In genomic region chr2:165016772-165017411, GRCh38 we compare ENCODE assay signal across 8 cellular contexts.
DNase-seq lines count a peak whose midpoint lies in the region; ATAC-seq and TF ChIP-seq lines count a peak whose summit lies in the region.

No MANE protein-coding gene starts in this region.

- no peaks in the 10 kb centered on the region for H3K9me3 ChIP-seq in left lung

- in situ Hi-C loops in T47D (cut with HindIII; ENCODE audit: low pct_unique_long_range_greater_than_20kb, low sequenced_read_pairs), result no loop called here

- H3K36me3 ChIP-seq in left lung, result no peaks in the 10 kb centered on the region

- peaks cover 0 to 4% of the 10 kb centered on the region in 2 donors for H3K4me1 ChIP-seq in left lung

- intact Hi-C loops in left lung (cut with DNase I), result loop anchor here in 1 of 2 donors (10.0 kb wide), 1 partner anchor 188 kb away; the partner anchor contains the start of gene SCN3A

- peak; percentile 27 to 46 for TF ChIP-seq CTCF in left lung (IDR thresholded peaks at IDR 0.05)

- ATAC-seq in GM19324 (IDR thresholded peaks at IDR 0.05; ENCODE audit: low FRiP score, unreplicated experiment), result peak; percentile 57
- peak; percentile 64 for ATAC-seq in HG03342 (IDR thresholded peaks at IDR 0.05; ENCODE audit: unreplicated experiment)
- ATAC-seq in left lung, result peak; percentile 84

- peak; percentile 82 for DNase-seq in DMS 273 (lab: John Stamatoyannopoulos, UW; ENCODE audit: unreplicated experiment)
- DNase-seq in NCI-H526 (lab: John Stamatoyannopoulos, UW), result peak; percentile 45 to 84
- DNase-seq in T47D (ENCODE audit: low read depth in 1 of 2, low spot score in 1 of 2), result peak; percentile 12 to 53
- DNase-seq in left lung, result no peak
- no peak for DNase-seq in NK-92 (lab: John Stamatoyannopoulos, UW; ENCODE audit: unreplicated experiment)
- DNase-seq in NCI-H187 treated with DMSO at 0.1 percent for 48 hours (lab: John Stamatoyannopoulos, UW), result no peak

- no peak overlapping the region for H3K4me3 ChIP-seq in left lung

- peaks cover 0 to 8% of the 10 kb centered on the region in 2 donors for H3K27me3 ChIP-seq in left lung

- no peak overlapping the region for H3K27ac ChIP-seq in left lung

Comparison
In these comparisons a context has a peak if more than half of its experiments do, and no peak if none do; other contexts are left out.
1. DNase-seq: peak in DMS 273 (single experiment), NCI-H526 (2 of 2) and T47D (2 of 2); none in left lung (0 of 2), NK-92 (single experiment) and NCI-H187 treated with DMSO at 0.1 percent for 48 hours (single experiment).
2. Peak in every context shown above with its lines, with median percentiles within 50 percentile points of each other: ATAC-seq.